8 cellular contexts compared by ENCODE assay signal in genomic region chr4:94507708-94508107, GRCh38. TPM values are rescaled to one million over a fixed set of nuclear protein-coding genes. Genes with fewer than 3 reads are reported as not detected.
DNase-seq lines count a peak whose midpoint lies in the region; ATAC-seq and TF ChIP-seq lines count a peak whose summit lies in the region.

No MANE protein-coding gene starts in this region.

- no peaks in the 10 kb centered on the region for H3K36me3 Mint-ChIP-seq in activated T-helper 17 cell treated with anti-CD3 and anti-CD28 coated beads, Interleukin-2, amount 50 U/mL, for 72 hours (ENCODE audit: low read depth)

- H3K27ac ChIP-seq in tibial artery, result peak overlapping the region; percentile 71 to 76

- H3K4me1 Mint-ChIP-seq in activated T-helper 17 cell treated with anti-CD3 and anti-CD28 coated beads, Interleukin-2, amount 50 U/mL, for 72 hours, result peaks cover 8% of the 10 kb centered on the region

- H3K4me3 ChIP-seq in tibial artery, result no peak overlapping the region

- H3K9me3 Mint-ChIP-seq in activated T-helper 17 cell treated with anti-CD3 and anti-CD28 coated beads, Interleukin-2, amount 50 U/mL, for 72 hours, result no peaks in the 10 kb centered on the region

- peak; percentile 98 for ATAC-seq in activated T-helper 17 cell treated with anti-CD3 and anti-CD28 coated beads, Interleukin-2, amount 50 U/mL, for 72 hours (replicated peaks)
- no peak for ATAC-seq in GM18498 (IDR thresholded peaks at IDR 0.05; ENCODE audit: unreplicated experiment)

- peaks cover 5 to 90% (median 67%) of the 10 kb centered on the region in 4 donors for H3K4me1 ChIP-seq in tibial artery

- no peak overlapping the region for H3K4me3 Mint-ChIP-seq in activated T-helper 17 cell treated with anti-CD3 and anti-CD28 coated beads, Interleukin-2, amount 50 U/mL, for 72 hours

- peak overlapping the region; percentile 36 for H3K27ac Mint-ChIP-seq in activated T-helper 17 cell treated with anti-CD3 and anti-CD28 coated beads, Interleukin-2, amount 50 U/mL, for 72 hours

- no peak for TF ChIP-seq CTCF in tibial artery (IDR thresholded peaks at IDR 0.05)

- intact Hi-C loops in tibial artery (cut with DNase I; ENCODE audit: low total_unique reads), result loop anchor here (10.0 kb wide), 1 partner anchor 53 kb away; the partner anchor contains the start of gene PDLIM5

- H3K36me3 ChIP-seq in tibial artery, result no peaks in the 10 kb centered on the region

- no peaks in the 10 kb centered on the region for H3K27me3 Mint-ChIP-seq in activated T-helper 17 cell treated with anti-CD3 and anti-CD28 coated beads, Interleukin-2, amount 50 U/mL, for 72 hours

- no peaks in the 10 kb centered on the region for H3K27me3 ChIP-seq in tibial artery

- peak; percentile 7 for DNase-seq in activated CD4-positive, alpha-beta T cell treated with anti-CD3 and anti-CD28 coated beads for 48 hours
- DNase-seq in activated CD4-positive, alpha-beta T cell treated with anti-CD3 and anti-CD28 coated beads, Interleukin-2, amount 50 U/mL, for 4 hours, result no peak
- DNase-seq in iris pigment epithelial cell (ENCODE audit: low read depth) (peak; percentile 94), tibial artery (peak; percentile 82 to 91), SKM-1 treated with dmso at 0.1 percent for 144 hours (lab: John Stamatoyannopoulos, UW; ENCODE audit: unreplicated experiment) (no peak), NCI-H2171 (lab: John Stamatoyannopoulos, UW) (no peak)

- H3K9me3 ChIP-seq in tibial artery, result no peaks in the 10 kb centered on the region

RNA-seq across cellular contexts. Expression of gene PDLIM5, which starts 56.0 kb away (rescaled TPM):
- total RNA-seq in activated T-helper 17 cell treated with anti-CD3 and anti-CD28 coated beads, Interleukin-2, amount 50 U/mL, for 72 hours, result 10 to 100 TPM; 16.3 to 22.7 TPM

Comparison
In these comparisons a context has a peak if more than half of its experiments do, and no peak if none do; other contexts are left out.
1. DNase-seq: peak in activated CD4-positive, alpha-beta T cell treated with anti-CD3 and anti-CD28 coated beads for 48 hours (single experiment), iris pigment epithelial cell (single experiment) and tibial artery (2 of 2); none in activated CD4-positive, alpha-beta T cell treated with anti-CD3 and anti-CD28 coated beads, Interleukin-2, amount 50 U/mL, for 4 hours (0 of 2), SKM-1 treated with dmso at 0.1 percent for 144 hours (single experiment) and NCI-H2171 (single experiment).